Comparison of ENCODE assay signal across 12 cellular contexts in the genomic region with DNA sequence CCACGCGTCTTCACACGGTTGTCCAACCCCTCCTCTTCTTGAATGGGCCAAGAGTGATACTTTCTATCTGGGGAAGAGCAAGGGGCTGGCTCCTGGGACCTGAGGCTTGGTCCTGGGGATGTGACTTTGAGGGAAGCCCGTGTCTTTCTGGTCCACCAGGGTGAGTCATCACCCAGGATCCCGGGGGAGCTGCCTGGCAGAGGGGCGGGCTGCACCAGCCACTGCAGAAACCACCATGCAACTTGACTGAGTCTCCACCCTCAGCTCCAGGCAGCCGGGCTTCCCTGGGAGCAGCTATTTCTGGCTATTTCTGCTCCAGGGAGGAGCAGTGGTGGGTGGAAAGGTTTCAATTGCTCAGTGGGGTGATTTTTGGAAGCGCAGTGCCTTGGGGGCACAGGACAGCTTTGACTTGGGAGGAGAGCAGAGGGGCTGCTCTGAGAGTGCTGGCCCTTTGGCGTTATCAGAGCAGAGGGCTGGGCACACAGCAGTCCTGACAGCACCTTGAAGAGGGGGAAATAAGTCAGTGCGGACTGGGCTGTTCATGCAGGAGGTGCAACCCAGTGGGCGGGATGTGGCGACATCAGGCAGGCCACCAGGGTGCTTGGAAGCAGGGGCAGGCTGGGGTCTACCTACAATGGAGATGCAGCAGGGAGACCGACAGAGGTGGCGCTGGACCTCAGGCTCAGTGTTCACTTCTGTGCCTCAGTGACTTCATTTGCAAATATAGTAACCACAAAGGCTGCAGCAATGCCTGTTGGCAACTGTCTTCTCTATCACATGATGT. TPM values are rescaled to one million over a fixed set of nuclear protein-coding genes. Genes with fewer than 3 reads are reported as not detected.
DNase-seq lines count a peak whose midpoint lies in the region; ATAC-seq, FAIRE-seq and TF ChIP-seq lines count a peak whose summit lies in the region.
"Had no signal": no experiment of that assay in that cellular context is flagged by ENCODE, and none has a peak within 500 bp of the region (broad histone marks: within the 10 kb centered on the region; RNA-seq: fewer than 3 reads in every experiment).

No MANE protein-coding gene starts in this region.

- H3K9me2 ChIP-seq in OCI-LY1 (ENCODE audit: low read depth, low read length) (no peaks in the 10 kb centered on the region), hepatocyte (replicated peaks; ENCODE audit: insufficient read depth) (no peaks in the 10 kb centered on the region)

- H3K4me1 Mint-ChIP-seq in activated naive CD4-positive, alpha-beta T cell treated with anti-CD3 and anti-CD28 coated beads, Interleukin-2, amount 10 ng/mL, durations not matched to agents 7 days and 5 days: peaks cover 57% of the 10 kb centered on the region

- peak overlapping the region; percentile 86 for H3K4me2 ChIP-seq in OCI-LY1 (ENCODE audit: low read length)
- no peak overlapping the region for H3K4me2 ChIP-seq in hepatocyte

- CTCF ChIA-PET in activated naive CD4-positive, alpha-beta T cell treated with anti-CD3 and anti-CD28 coated beads, Interleukin-2, amount 10 ng/mL, durations not matched to agents 7 days and 5 days (lab: Charles Lee): interaction anchor here (1.1 to 5.5 kb wide), 2 partner anchors 11 to 127 kb away, joined by 3 to 27 read pairs; no protein-coding TSS in a partner anchor

- H2AFZ ChIP-seq in OCI-LY1 (ENCODE audit: low read length) (no peak overlapping the region), hepatocyte (no peak overlapping the region)

- peak overlapping the region; percentile 33 for H3K27ac Mint-ChIP-seq in activated naive CD4-positive, alpha-beta T cell treated with anti-CD3 and anti-CD28 coated beads, Interleukin-2, amount 10 ng/mL, durations not matched to agents 7 days and 5 days

- H3K79me2 ChIP-seq in OCI-LY1 (ENCODE audit: insufficient read depth, low read length) (peaks cover 25% of the 10 kb centered on the region), hepatocyte (no peaks in the 10 kb centered on the region)

- H3K27me3 Mint-ChIP-seq in activated naive CD4-positive, alpha-beta T cell treated with anti-CD3 and anti-CD28 coated beads, Interleukin-2, amount 10 ng/mL, durations not matched to agents 7 days and 5 days: no peaks in the 10 kb centered on the region

- H3K4me1 ChIP-seq in OCI-LY1 (ENCODE audit: insufficient read depth, low read length, severe bottlenecking): peaks cover 86% of the 10 kb centered on the region
- H3K4me1 ChIP-seq in hepatocyte (ENCODE audit: insufficient read depth): no peaks in the 10 kb centered on the region

- no peak for FAIRE-seq in urothelium cell line (lab: Jason Lieb, UNC)
- FAIRE-seq: islet of Langerhans had no signal

- peak overlapping the region; percentile 34 for H3K4me3 ChIP-seq in OCI-LY1 (ENCODE audit: low read depth, low read length, poor library complexity, severe bottlenecking)
- no peak overlapping the region for H3K4me3 ChIP-seq in hepatocyte
- H3K4me3 ChIP-seq: esophagus squamous epithelium had no signal

- 74% methylated on average over 14 of the region's 14 CpGs for WGBS in hepatocyte (ENCODE audit: low lambda C conversion rate, missing lambda C conversion rate)

- peak overlapping the region; percentile 84 for H3K9ac ChIP-seq in OCI-LY1 (ENCODE audit: low read length)

- no peaks in the 10 kb centered on the region for H3K27me3 ChIP-seq in OCI-LY1 (ENCODE audit: insufficient read depth, low read length)
- peaks cover 11% of the 10 kb centered on the region for H3K27me3 ChIP-seq in hepatocyte

- peaks cover 27% of the 10 kb centered on the region for H3K36me3 Mint-ChIP-seq in activated naive CD4-positive, alpha-beta T cell treated with anti-CD3 and anti-CD28 coated beads, Interleukin-2, amount 10 ng/mL, durations not matched to agents 7 days and 5 days

- H3F3A ChIP-seq in OCI-LY1 (ENCODE audit: insufficient read depth, low read length): no peaks in the 10 kb centered on the region

- H3K36me3 ChIP-seq in OCI-LY1 (ENCODE audit: insufficient read depth, low read length): no peaks in the 10 kb centered on the region; the same call in 1 of the 2 replicates
- no peaks in the 10 kb centered on the region for H3K36me3 ChIP-seq in hepatocyte (replicated peaks; ENCODE audit: insufficient read depth, low read depth)
- H3K36me3 ChIP-seq: esophagus squamous epithelium had no signal

- H4K20me1 ChIP-seq in OCI-LY1 (ENCODE audit: insufficient read depth, low read length): no peaks in the 10 kb centered on the region
- H4K20me1 ChIP-seq in hepatocyte (ENCODE audit: insufficient read depth, poor library complexity, severe bottlenecking): no peaks in the 10 kb centered on the region

- no peaks in the 10 kb centered on the region for H3K9me3 ChIP-seq in OCI-LY1 (ENCODE audit: low read length)
- H3K9me3 ChIP-seq in hepatocyte (ENCODE audit: low read depth): no peaks in the 10 kb centered on the region
- H3K9me3 ChIP-seq: esophagus squamous epithelium had no signal

- H3K27ac ChIP-seq in OCI-LY1 (ENCODE audit: low read depth, low read length, poor library complexity, severe bottlenecking): peak overlapping the region; percentile 100
- peak overlapping the region; percentile 98 for H3K27ac ChIP-seq in cingulate gyrus (ENCODE audit: low read depth, low read length)
- no peak overlapping the region for H3K27ac ChIP-seq in hepatocyte

- no peaks in the 10 kb centered on the region for H3K9me3 Mint-ChIP-seq in activated naive CD4-positive, alpha-beta T cell treated with anti-CD3 and anti-CD28 coated beads, Interleukin-2, amount 10 ng/mL, durations not matched to agents 7 days and 5 days

- no peak overlapping the region for H3K4me3 Mint-ChIP-seq in activated naive CD4-positive, alpha-beta T cell treated with anti-CD3 and anti-CD28 coated beads, Interleukin-2, amount 10 ng/mL, durations not matched to agents 7 days and 5 days

- TF ChIP-seq CTCF in OCI-LY1 (IDR thresholded peaks at IDR 0.05; ENCODE audit: low read length) (peak; percentile 52; the same call in 1 of the 2 replicates), hepatocyte (IDR thresholded peaks at IDR 0.05; ENCODE audit: poor library complexity) (no peak)

- ATAC-seq in GM21367 (IDR thresholded peaks at IDR 0.05; ENCODE audit: unreplicated experiment): no peak
- ATAC-seq in GM18861 (IDR thresholded peaks at IDR 0.05; ENCODE audit: unreplicated experiment): no peak

- no peak for DNase-seq in activated naive CD4-positive, alpha-beta T cell treated with anti-CD3 and anti-CD28 coated beads, Interleukin-2, amount 10 ng/mL, durations not matched to agents 7 days and 5 days
- DNase-seq in activated naive CD4-positive, alpha-beta T cell treated with Interleukin-2 at 50 U/mL for 16 hours: no peak
- DNase-seq in urothelium cell line (ENCODE audit: low spot score): peak; percentile 52
- DNase-seq in hepatocyte (ENCODE audit: low spot score): no peak
- DNase-seq: activated CD8-positive, alpha-beta memory T cell treated with anti-CD3 and anti-CD28 coated beads, Interleukin-2, amount 50 U/mL, for 48 hours; esophagus squamous epithelium; NCI-H510A treated with DMSO at 0.1 percent for 48 hours had no signal

RNA-seq across cellular contexts. Expression of gene FAM83D, which starts 45.1 kb away (rescaled TPM):
- 5.0 and 5.4 TPM in 2 replicates for total RNA-seq in hepatocyte
- polyA plus RNA-seq in hepatocyte: 5.2 and 6.3 TPM in 2 replicates
